Comparison of ENCODE assay signal across 27 cellular contexts in genomic region chr21:42332557-42332956, GRCh38. TPM values are rescaled to one million over a fixed set of nuclear protein-coding genes. Genes with fewer than 3 reads are reported as not detected.
"Had no signal": no experiment of that assay in that cellular context is flagged by ENCODE, and none has a peak within 500 bp of the region (broad histone marks: within the 10 kb centered on the region; RNA-seq: fewer than 3 reads in every experiment).

No MANE protein-coding gene starts in this region.

- H3K9me3 ChIP-seq: esophagus squamous epithelium, testis, upper lobe of right lung had no signal

- H3K27ac Mint-ChIP-seq: activated CD4-positive, alpha-beta T cell treated with anti-CD3 and anti-CD28 coated beads, Interleukin-2, amount 10 ng/mL, durations not matched to agents 7 days and 5 days; activated CD8-positive, alpha-beta T cell treated with anti-CD3 and anti-CD28 coated beads, Interleukin-2, amount 10 ng/mL, durations not matched to agents 7 days and 5 days; effector memory CD8-positive, alpha-beta T cell; memory B cell; T-cell; T-helper 2 cell treated with Interferon-gamma antibody and Interleukin-4, amounts not matched to agents 5 μg/mL and 100 μg/mL, for 36 hours had no signal

- H3K36me3 ChIP-seq: esophagus squamous epithelium, gastrocnemius medialis, upper lobe of right lung, WERI-Rb-1 had no signal

- H3K4me3 Mint-ChIP-seq: activated CD4-positive, alpha-beta T cell treated with anti-CD3 and anti-CD28 coated beads, Interleukin-2, amount 10 ng/mL, durations not matched to agents 7 days and 5 days; activated CD8-positive, alpha-beta T cell treated with anti-CD3 and anti-CD28 coated beads, Interleukin-2, amount 10 ng/mL, durations not matched to agents 7 days and 5 days; brain; effector memory CD8-positive, alpha-beta T cell; memory B cell; naive B cell; T-cell; T-helper 2 cell treated with Interferon-gamma antibody and Interleukin-4, amounts not matched to agents 5 μg/mL and 100 μg/mL, for 36 hours had no signal

- H3K4me1 ChIP-seq: gastrocnemius medialis, testis, upper lobe of right lung had no signal

- H3K36me3 Mint-ChIP-seq: brain had no signal

- DNase-seq: activated CD4-positive, alpha-beta T cell treated with anti-CD3 and anti-CD28 coated beads, Interleukin-2, amount 10 ng/mL, durations not matched to agents 7 days and 5 days; activated CD4-positive, CD25-positive, alpha-beta regulatory T cell treated with anti-CD3 and anti-CD28 coated beads, Interleukin-2, amount 50 U/mL, for 72 hours; activated CD8-positive, alpha-beta T cell treated with anti-CD3 and anti-CD28 coated beads, Interleukin-2, amount 10 ng/mL, durations not matched to agents 7 days and 5 days; activated effector memory CD4-positive, alpha-beta T cell treated with anti-CD3 and anti-CD28 coated beads, Interleukin-2, amount 50 U/mL, for 16 hours; aorta; effector memory CD8-positive, alpha-beta T cell; esophagus squamous epithelium; gastrocnemius medialis; hypothalamus; naive B cell; nucleus accumbens; stimulated activated CD4-positive, alpha-beta T cell treated with anti-CD3 and anti-CD28 coated beads, Interleukin-2, amount 100 ng/mL, for 48 hours; stimulated activated naive CD4-positive, alpha-beta T cell; T-cell; testis; upper lobe of right lung; WERI-Rb-1 had no signal

- H3K27ac ChIP-seq: esophagus squamous epithelium, gastrocnemius medialis, testis, upper lobe of right lung, WERI-Rb-1 had no signal

- ATAC-seq: activated CD8-positive, alpha-beta T cell treated with anti-CD3 and anti-CD28 coated beads, Interleukin-2, amount 10 ng/mL, durations not matched to agents 7 days and 5 days; activated naive CD4-positive, alpha-beta T cell treated with anti-CD3 and anti-CD28 coated beads, Interleukin-2, amount 50 U/mL, for 72 hours; effector memory CD8-positive, alpha-beta T cell; gastrocnemius medialis; sciatic nerve; T-cell; upper lobe of right lung had no signal

- H3K4me3 ChIP-seq: esophagus squamous epithelium, gastrocnemius medialis, smooth muscle cell, testis, upper lobe of right lung had no signal

RNA-seq across cellular contexts. Expression of gene TFF3, which starts 17.3 kb away (rescaled TPM):
- total RNA-seq: activated CD4-positive, alpha-beta T cell treated with anti-CD3 and anti-CD28 coated beads, Interleukin-2, amount 10 ng/mL, durations not matched to agents 7 days and 5 days; activated CD8-positive, alpha-beta T cell treated with anti-CD3 and anti-CD28 coated beads, Interleukin-2, amount 10 ng/mL, durations not matched to agents 7 days and 5 days; activated naive CD4-positive, alpha-beta T cell treated with anti-CD3 and anti-CD28 coated beads, Interleukin-2, amount 50 U/mL, for 72 hours; mononuclear cell; smooth muscle cell had no signal

RNA-seq across cellular contexts. Expression of gene TFF2, which starts 18.2 kb away (rescaled TPM):
- total RNA-seq: activated CD4-positive, alpha-beta T cell treated with anti-CD3 and anti-CD28 coated beads, Interleukin-2, amount 10 ng/mL, durations not matched to agents 7 days and 5 days; activated CD8-positive, alpha-beta T cell treated with anti-CD3 and anti-CD28 coated beads, Interleukin-2, amount 10 ng/mL, durations not matched to agents 7 days and 5 days; activated naive CD4-positive, alpha-beta T cell treated with anti-CD3 and anti-CD28 coated beads, Interleukin-2, amount 50 U/mL, for 72 hours; aorta; cardiac septum; dermis microvascular lymphatic vessel endothelial cell; gastrocnemius medialis; lower leg skin; mononuclear cell; sciatic nerve; smooth muscle cell; testis; upper lobe of right lung had no signal

RNA-seq across cellular contexts. Expression of gene TFF1, which starts 33.8 kb away (rescaled TPM):
- total RNA-seq: activated CD4-positive, alpha-beta T cell treated with anti-CD3 and anti-CD28 coated beads, Interleukin-2, amount 10 ng/mL, durations not matched to agents 7 days and 5 days; activated CD8-positive, alpha-beta T cell treated with anti-CD3 and anti-CD28 coated beads, Interleukin-2, amount 10 ng/mL, durations not matched to agents 7 days and 5 days; activated naive CD4-positive, alpha-beta T cell treated with anti-CD3 and anti-CD28 coated beads, Interleukin-2, amount 50 U/mL, for 72 hours; aorta; cardiac septum; dermis microvascular lymphatic vessel endothelial cell; esophagus squamous epithelium; gastrocnemius medialis; lower leg skin; mononuclear cell; sciatic nerve; testis; upper lobe of right lung had no signal
